In the genomic region with DNA sequence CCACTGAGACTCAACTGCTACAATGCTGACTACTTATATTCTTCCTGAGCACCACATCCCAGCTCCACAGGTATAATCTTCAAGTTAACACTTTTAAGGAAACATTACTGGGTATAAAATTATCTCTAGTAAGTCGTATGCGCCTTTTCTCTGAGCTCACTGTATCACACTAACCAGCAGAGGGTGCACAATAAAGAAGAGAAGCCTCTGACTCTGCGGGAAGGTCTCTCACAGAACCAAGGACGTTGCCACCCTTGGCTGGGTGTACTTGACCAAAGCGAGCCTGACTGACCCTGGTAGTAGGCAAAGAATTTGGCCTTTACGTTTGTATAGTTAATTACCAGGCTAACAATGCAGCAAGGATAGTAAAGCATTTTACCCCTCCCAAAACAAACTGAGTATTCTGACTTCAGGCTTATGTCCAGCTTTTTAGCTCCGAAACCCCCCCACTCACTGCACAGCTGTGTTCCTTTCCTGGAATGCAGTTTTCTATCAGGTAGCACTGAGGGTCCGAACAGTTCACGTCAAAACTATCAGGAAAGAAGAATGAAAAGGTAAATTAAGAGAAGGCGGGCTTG, we compare ENCODE assay signal across 9 cellular contexts. TPM values are rescaled to one million over a fixed set of nuclear protein-coding genes. Genes with fewer than 3 reads are reported as not detected.
DNase-seq lines count a peak whose midpoint lies in the region; TF ChIP-seq lines count a peak whose summit lies in the region.
"Had no signal": no experiment of that assay in that cellular context is flagged by ENCODE, and none has a peak within 500 bp of the region (broad histone marks: within the 10 kb centered on the region; RNA-seq: fewer than 3 reads in every experiment).

A gene with protein sequence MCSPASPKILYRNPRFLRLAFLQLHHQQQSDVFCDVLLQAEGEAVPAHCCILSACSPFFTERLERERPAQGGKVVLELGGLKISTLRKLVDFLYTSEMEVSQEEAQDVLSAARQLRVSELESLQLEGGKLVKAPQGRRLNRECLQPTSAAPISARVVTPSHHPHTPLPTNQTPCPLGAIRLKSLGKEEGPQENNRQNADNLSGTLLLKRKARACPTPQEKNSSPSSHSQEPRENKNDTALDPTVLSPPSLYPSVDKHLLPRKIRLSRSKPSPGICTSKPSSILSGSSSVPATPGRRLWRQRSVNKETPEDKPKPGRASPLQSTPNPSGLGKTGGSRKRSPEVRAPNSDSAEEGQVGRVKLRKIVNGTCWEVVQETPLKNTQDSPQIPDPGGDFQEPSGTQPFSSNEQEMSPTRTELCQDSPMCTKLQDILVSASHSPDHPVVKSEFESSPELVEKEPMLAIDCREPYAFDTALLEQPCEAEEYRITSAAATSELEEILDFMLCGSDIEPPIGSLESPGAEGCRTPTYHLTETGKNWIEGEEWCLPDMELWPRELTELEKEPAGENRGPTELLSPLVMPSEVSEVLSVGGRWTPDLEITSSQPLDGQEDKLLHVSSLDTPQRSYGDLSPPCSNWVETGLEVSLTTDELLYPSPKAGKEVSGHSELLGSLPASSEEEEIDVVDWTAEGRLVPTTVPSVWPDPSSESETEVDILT (minus strand): TSS at position 144 of the 578 bp plus-strand sequence. CDS start 631 bp downstream, outside the sequence.

- H3K36me3 ChIP-seq in thyroid gland, result peaks cover 0 to 4% of the 10 kb centered on the region in 2 donors

- TF ChIP-seq CTCF in thyroid gland (IDR thresholded peaks at IDR 0.05), result peak in 5 of 6 experiments; percentile 30 to 70 (median 57)

- no peaks in the 10 kb centered on the region for H3K27me3 Mint-ChIP-seq in activated naive CD8-positive, alpha-beta T cell
- H3K27me3 Mint-ChIP-seq: CD4-positive, CD25-positive, alpha-beta regulatory T cell had no signal

- no peak within 1 kb of the TSS for H3K4me3 ChIP-seq in thyroid gland (replicated peaks in 1 of 3)

- H3K4me3 Mint-ChIP-seq in activated naive CD8-positive, alpha-beta T cell, result no peak within 1 kb of the TSS
- H3K4me3 Mint-ChIP-seq: CD4-positive, CD25-positive, alpha-beta regulatory T cell had no signal

- DNase-seq in NCI-H2171 treated with DMSO at 0.1 percent for 48 hours (lab: John Stamatoyannopoulos, UW) (peak; percentile 2), NCI-H2171 (lab: John Stamatoyannopoulos, UW) (no peak), M059J (ENCODE audit: low read depth) (peak; percentile 29), hepatic stellate cell (ENCODE audit: low spot score) (peak; percentile 57), thyroid gland (peak; percentile 67 to 68), NCI-H187 (lab: John Stamatoyannopoulos, UW) (no peak)
- DNase-seq in central memory CD4-positive, alpha-beta T cell, result no peak

- H3K36me3 Mint-ChIP-seq in activated naive CD8-positive, alpha-beta T cell, result no peaks in the 10 kb centered on the region

- H3K4me1 ChIP-seq in thyroid gland, result peaks cover 0 to 6% of the 10 kb centered on the region in 2 donors

- no peaks in the 10 kb centered on the region for H3K27me3 ChIP-seq in thyroid gland

- TF ChIP-seq POLR2A in thyroid gland (IDR thresholded peaks at IDR 0.05), result no peak

- H3K4me1 Mint-ChIP-seq in activated naive CD8-positive, alpha-beta T cell (ENCODE audit: low read depth), result peaks cover 20% of the 10 kb centered on the region

- H3K27ac ChIP-seq in thyroid gland, result no peak within 1 kb of the TSS

- H3K9me3 ChIP-seq in thyroid gland, result no peaks in the 10 kb centered on the region

- intact Hi-C loops in thyroid gland (cut with DNase I), result loop anchor here (5.0 kb wide), 1 partner anchor 51 kb away; no protein-coding TSS in a partner anchor

- H3K9me3 Mint-ChIP-seq in activated naive CD8-positive, alpha-beta T cell (ENCODE audit: low read depth), result no peaks in the 10 kb centered on the region
- H3K9me3 Mint-ChIP-seq: CD4-positive, CD25-positive, alpha-beta regulatory T cell had no signal

- WGBS in thyroid gland, 2 donors, result 37 to 43% methylated on average over 10 of the region's 10 CpGs

- peak within 1 kb of the TSS; percentile 10 for H3K27ac Mint-ChIP-seq in activated naive CD8-positive, alpha-beta T cell

RNA-seq across cellular contexts. Expression of the gene that starts here (rescaled TPM):
- total RNA-seq in M059J (2014; rRNA removed; shearing (Covaris generic)), result not detected in 2 replicates
- not detected for total RNA-seq in thyroid gland
- total RNA-seq: CD4-positive, CD25-positive, alpha-beta regulatory T cell had no signal

Comparison
In these comparisons a context has a peak if more than half of its experiments do, and no peak if none do; other contexts are left out.
1. DNase-seq: peak in NCI-H2171 treated with DMSO at 0.1 percent for 48 hours (single experiment) and hepatic stellate cell (single experiment); none in NCI-H2171 (single experiment), central memory CD4-positive, alpha-beta T cell (single experiment) and NCI-H187 (0 of 2).
2. Peak in DNase-seq in M059J; RNA of the gene not detected or under 1 TPM.
3. Peak in DNase-seq in thyroid gland; RNA of the gene not detected or under 1 TPM.